ENCODE assay signal across 11 cellular contexts in genomic region chr17:60047046-60047445, GRCh38.
"Had no signal": no experiment of that assay in that cellular context is flagged by ENCODE, and none has a peak within 500 bp of the region (broad histone marks: within the 10 kb centered on the region; RNA-seq: fewer than 3 reads in every experiment).

No MANE protein-coding gene starts in this region.

- H3K9me3 ChIP-seq: HAP-1 had no signal

- H3K4me3 ChIP-seq: GM23248, GM23338, HAP-1 had no signal

- H3K4me1 ChIP-seq: HAP-1 had no signal

- H3K27ac ChIP-seq: GM23248 had no signal

- DNase-seq: GM23248, GOT3, H7, H9, HCEC 1CT, HFFc6 had no signal

- H3K4me2 ChIP-seq: GM23338 had no signal

- FAIRE-seq: H1, H54 had no signal

- ATAC-seq: GM23338, HCT116 had no signal

- H2AFZ ChIP-seq: GM23248, GM23338 had no signal

- H3K9ac ChIP-seq: GM23248 had no signal
